8 cellular contexts compared by ENCODE assay signal in the genomic region with DNA sequence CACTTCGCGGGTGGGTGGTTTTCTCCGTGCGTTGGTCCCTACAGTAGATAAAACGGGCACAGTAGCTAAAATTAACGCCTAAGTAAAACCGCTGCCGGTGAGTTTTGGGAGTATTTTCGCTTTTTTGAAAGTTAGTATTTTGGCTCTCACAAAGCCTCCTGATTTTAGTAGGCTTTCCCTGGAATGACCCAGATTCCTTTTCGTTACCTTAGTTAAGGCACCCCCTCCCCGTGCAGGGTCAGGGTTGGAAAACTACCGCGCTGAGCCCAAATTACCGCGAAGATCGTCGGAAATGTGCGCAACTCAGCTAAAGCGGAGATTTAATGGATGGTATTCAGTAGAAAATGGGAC. TPM values are rescaled to one million over a fixed set of nuclear protein-coding genes. Genes with fewer than 3 reads are reported as not detected.
A peak's percentile ranks its signal among the peaks of the same experiment; 100 is the strongest.
DNase-seq lines count a peak whose midpoint lies in the region; ATAC-seq and TF ChIP-seq lines count a peak whose summit lies in the region.

No MANE protein-coding gene starts in this region.

- H3K4me3 ChIP-seq in NB4 (ENCODE audit: low read depth, low read length) (peak overlapping the region; percentile 93), neuron (ENCODE audit: low read length) (peak overlapping the region; percentile 89)

- H3K4me1 Mint-ChIP-seq in endothelial cell (ENCODE audit: unreplicated experiment), result peaks cover 15% of the 10 kb centered on the region

- H3K4me1 ChIP-seq in neuron (ENCODE audit: insufficient read depth, low read length), result peaks cover 9% of the 10 kb centered on the region

- peak overlapping the region; percentile 68 for H2AFZ ChIP-seq in neuron (ENCODE audit: low read depth, low read length)

- no peak for DNase-seq in NB4 (ENCODE audit: low read depth)
- no peak for DNase-seq in endothelial cell (ENCODE audit: low spot score)
- DNase-seq in NCI-H345 (lab: John Stamatoyannopoulos, UW), result no peak
- DNase-seq in NCI-H526 treated with DMSO at 0.1 percent for 48 hours (lab: John Stamatoyannopoulos, UW), result no peak
- DNase-seq in EL, result no peak

- H3K9me3 ChIP-seq in neuron (ENCODE audit: low read length), result no peaks in the 10 kb centered on the region

- no peaks in the 10 kb centered on the region for H3K9me3 Mint-ChIP-seq in endothelial cell (ENCODE audit: unreplicated experiment)

- H3K36me3 ChIP-seq in neuron (ENCODE audit: insufficient read depth, low read length), result no peaks in the 10 kb centered on the region

- no peak for ATAC-seq in GM18867 (IDR thresholded peaks at IDR 0.05; ENCODE audit: unreplicated experiment)

- peak overlapping the region; percentile 94 for H3K4me3 Mint-ChIP-seq in endothelial cell (ENCODE audit: unreplicated experiment)

- peaks cover 9% of the 10 kb centered on the region for H3K27me3 Mint-ChIP-seq in endothelial cell (ENCODE audit: unreplicated experiment)

- H3K36me3 Mint-ChIP-seq in endothelial cell (ENCODE audit: low read depth, unreplicated experiment), result peaks cover 5% of the 10 kb centered on the region

- peak overlapping the region; percentile 75 for H3K27ac Mint-ChIP-seq in endothelial cell (ENCODE audit: unreplicated experiment)

- H3K27me3 ChIP-seq in neuron (ENCODE audit: insufficient read depth, low read length), result no peaks in the 10 kb centered on the region

- no peak for TF ChIP-seq CTCF in NB4 (IDR thresholded peaks at IDR 0.05; ENCODE audit: low read depth, low read length)
- no peak for TF ChIP-seq CTCF in endothelial cell (IDR thresholded peaks at IDR 0.05; ENCODE audit: unreplicated experiment)

- peak; percentile 74 for TF ChIP-seq POLR2A in GM19193 (IDR thresholded peaks at IDR 0.05; ENCODE audit: extremely low read depth, insufficient read depth, insufficient read length)
- TF ChIP-seq POLR2A in NB4 (IDR thresholded peaks at IDR 0.05; ENCODE audit: extremely low read depth, insufficient read length), result peak; percentile 76

RNA-seq across cellular contexts. Expression of gene ST6GALNAC1, which starts 28.3 kb away (rescaled TPM):
- total RNA-seq in endothelial cell (ENCODE audit: unreplicated experiment), result 0.77 TPM

RNA-seq across cellular contexts. Expression of gene MXRA7, which starts 38.9 kb away (rescaled TPM):
- 51.6 TPM for total RNA-seq in endothelial cell (ENCODE audit: unreplicated experiment)

RNA-seq across cellular contexts. Expression of gene JMJD6, which starts 54.5 kb away (rescaled TPM):
- 25.6 TPM for total RNA-seq in endothelial cell (ENCODE audit: unreplicated experiment)

RNA-seq across cellular contexts. Expression of gene METTL23, which starts 54.8 kb away (rescaled TPM):
- 30.5 TPM for total RNA-seq in endothelial cell (ENCODE audit: unreplicated experiment)
